Comparison of ENCODE assay signal across 1 cellular context in genomic region chr13:25901460-25902376, GRCh38.
TF ChIP-seq lines count a peak whose summit lies in the region.

No MANE protein-coding gene starts in this region.

TF ChIP-seq in H1, 55 proteins besides CTCF, POLR2A, EP300 and RAD21 (continued from another document):
- TF ChIP-seq JUND (IDR thresholded peaks at IDR 0.05; ENCODE audit: low read length): no peak
- no peak for TF ChIP-seq KDM5A (IDR thresholded peaks at IDR 0.05; ENCODE audit: low read length)
- no peak for TF ChIP-seq ATF2 (IDR thresholded peaks at IDR 0.05; ENCODE audit: low read length)
- TF ChIP-seq CBX5 (IDR thresholded peaks at IDR 0.05; ENCODE audit: low read depth, low read length): no peak
- TF ChIP-seq E2F6 (IDR thresholded peaks at IDR 0.05): no peak
- no peak for TF ChIP-seq SP2 (IDR thresholded peaks at IDR 0.05; ENCODE audit: low read length)
- no peak for TF ChIP-seq CREB1 (IDR thresholded peaks at IDR 0.05)
- TF ChIP-seq POLR2AphosphoS5 (IDR thresholded peaks at IDR 0.05; ENCODE audit: low read depth, low read length): no peak
- TF ChIP-seq HDAC6 (IDR thresholded peaks at IDR 0.05; ENCODE audit: low read depth, low read length): no peak
